ENCODE assay signal across 1 cellular context in genomic region chr17:4997302-4998026, GRCh38.
TF ChIP-seq lines count a peak whose summit lies in the region.

Gene INCA1 (minus strand): TSS chr17:4997522. CDS start chr17:4994437, 3,085 bp downstream.
Gene KIF1C (plus strand): TSS chr17:4997950. CDS start chr17:5000247, 2,297 bp downstream.

TF ChIP-seq in K562, 482 proteins besides CTCF, POLR2A, EP300 and RAD21 (continued from another document and continues in another):
- TF ChIP-seq, protein P1, sequence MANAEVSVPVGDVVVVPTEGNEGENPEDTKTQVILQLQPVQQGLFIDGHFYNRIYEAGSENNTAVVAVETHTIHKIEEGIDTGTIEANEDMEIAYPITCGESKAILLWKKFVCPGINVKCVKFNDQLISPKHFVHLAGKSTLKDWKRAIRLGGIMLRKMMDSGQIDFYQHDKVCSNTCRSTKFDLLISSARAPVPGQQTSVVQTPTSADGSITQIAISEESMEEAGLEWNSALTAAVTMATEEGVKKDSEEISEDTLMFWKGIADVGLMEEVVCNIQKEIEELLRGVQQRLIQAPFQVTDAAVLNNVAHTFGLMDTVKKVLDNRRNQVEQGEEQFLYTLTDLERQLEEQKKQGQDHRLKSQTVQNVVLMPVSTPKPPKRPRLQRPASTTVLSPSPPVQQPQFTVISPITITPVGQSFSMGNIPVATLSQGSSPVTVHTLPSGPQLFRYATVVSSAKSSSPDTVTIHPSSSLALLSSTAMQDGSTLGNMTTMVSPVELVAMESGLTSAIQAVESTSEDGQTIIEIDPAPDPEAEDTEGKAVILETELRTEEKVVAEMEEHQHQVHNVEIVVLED (CRISPR knock-in tag; IDR thresholded peaks at IDR 0.05): no peak
- TF ChIP-seq NRF1 (conservative IDR thresholded peaks at IDR 0.05 in 1 of 2, IDR thresholded peaks at IDR 0.05 in 1 of 2) (peak; percentile 77 to 81), TSC22D4 (tag; IDR thresholded peaks at IDR 0.05) (no peak), NCOA2 (IDR thresholded peaks at IDR 0.05; ENCODE audit: partially characterized antibody in 2 of 2) (no peak), MIER1 (IDR thresholded peaks at IDR 0.05; ENCODE audit: low read depth) (no peak), JUNB (CRISPR knock-in tag; conservative IDR thresholded peaks at IDR 0.05) (no peak), HDAC1 (IDR thresholded peaks at IDR 0.05) (0 out of 4 replicates have a peak, but pooled peaks of 1 of the 2 experiments have one; percentile 32), BRCA1 (IDR thresholded peaks at IDR 0.05) (no peak), BRCA1 (CRISPR knock-in tag; IDR thresholded peaks at IDR 0.05) (no peak), ETS2 (tag; IDR thresholded peaks at IDR 0.05; ENCODE audit: borderline replicate concordance, poor library complexity, severe bottlenecking) (no peak), ZBTB43 (CRISPR knock-in tag; IDR thresholded peaks at IDR 0.05) (no peak), FOXA1 (IDR thresholded peaks at IDR 0.05; ENCODE audit: borderline replicate concordance) (no peak), STAG1 (CRISPR knock-in tag; IDR thresholded peaks at IDR 0.05; ENCODE audit: borderline replicate concordance) (no peak), E2F4 (CRISPR knock-in tag; IDR thresholded peaks at IDR 0.05; ENCODE audit: low read depth) (no peak), NR2C1 (IDR thresholded peaks at IDR 0.05) (no peak), NR2C1 (tag; IDR thresholded peaks at IDR 0.05) (no peak), KDM2B (CRISPR knock-in tag; IDR thresholded peaks at IDR 0.05) (no peak), CREB1 (IDR thresholded peaks at IDR 0.05) (0 out of 2 replicates have a peak, but pooled peaks have one; percentile 8), CREB1 (CRISPR knock-in tag; IDR thresholded peaks at IDR 0.05) (peak; percentile 15; the same call in 1 of the 2 replicates), NELFE (IDR thresholded peaks at IDR 0.05; ENCODE audit: insufficient read depth, insufficient read length) (no peak), NFIC (IDR thresholded peaks at IDR 0.05) (no peak), GABPB1 (CRISPR knock-in tag; IDR thresholded peaks at IDR 0.05) (0 out of 2 replicates have a peak, but pooled peaks have one; percentile 20), CCNT2 (IDR thresholded peaks at IDR 0.05; ENCODE audit: borderline replicate concordance, extremely low read depth, insufficient read length, low read depth, low read length) (peak; percentile 44), SNAPC5 (CRISPR knock-in tag; IDR thresholded peaks at IDR 0.05) (no peak), RAD51 (IDR thresholded peaks at IDR 0.05; ENCODE audit: borderline replicate concordance, low read depth) (no peak), CBX8 (IDR thresholded peaks at IDR 0.05; ENCODE audit: borderline replicate concordance, extremely low read depth, low read depth, low read length, poor library complexity, severe bottlenecking) (no peak), ZBTB1 (CRISPR knock-in tag; IDR thresholded peaks at IDR 0.05; ENCODE audit: borderline replicate concordance, low read depth) (no peak), FOSL1 (tag; conservative IDR thresholded peaks at IDR 0.05) (no peak), RFX7 (CRISPR knock-in tag; IDR thresholded peaks at IDR 0.05) (no peak), ZNF224 (CRISPR knock-in tag; IDR thresholded peaks at IDR 0.05) (no peak), SAFB2 (IDR thresholded peaks at IDR 0.05; ENCODE audit: borderline replicate concordance, low read depth, low read length, severe bottlenecking) (no peak), THRAP3 (IDR thresholded peaks at IDR 0.05; ENCODE audit: borderline replicate concordance) (no peak), FIP1L1 (IDR thresholded peaks at IDR 0.05; ENCODE audit: low read depth, low read length, poor library complexity, severe bottlenecking) (peak; percentile 11), TOE1 (IDR thresholded peaks at IDR 0.05; ENCODE audit: borderline replicate concordance) (peak; percentile 94), TOE1 (CRISPR knock-in tag; IDR thresholded peaks at IDR 0.05; ENCODE audit: borderline replicate concordance, low read depth) (no peak), KLF1 (tag; IDR thresholded peaks at IDR 0.05) (no peak; the same call in 1 of the 2 replicates), POLR2G (IDR thresholded peaks at IDR 0.05; ENCODE audit: low read depth, low read length) (peak; percentile 85), U2AF2 (optimal IDR thresholded peaks at IDR 0.05; ENCODE audit: low read depth, low read length) (no peak), MCM3 (IDR thresholded peaks at IDR 0.05) (no peak), MCM7 (IDR thresholded peaks at IDR 0.05) (no peak), JUN (IDR thresholded peaks at IDR 0.05; ENCODE audit: borderline replicate concordance, low read depth, low read length) (no peak), JUN (CRISPR knock-in tag; IDR thresholded peaks at IDR 0.05; ENCODE audit: borderline replicate concordance) (no peak), TBP (optimal IDR thresholded peaks at IDR 0.05; ENCODE audit: low read depth, low read length) (no peak), ZNF551 (CRISPR knock-in tag; IDR thresholded peaks at IDR 0.05) (no peak), MCM5 (IDR thresholded peaks at IDR 0.05; ENCODE audit: low read depth) (no peak), ARID3A (IDR thresholded peaks at IDR 0.05; ENCODE audit: borderline replicate concordance, low read depth, low read length) (no peak), RBM34 (IDR thresholded peaks at IDR 0.05; ENCODE audit: borderline replicate concordance, insufficient read depth, low read length) (peak; percentile 40; the same call in 1 of the 2 replicates), SOX6 (IDR thresholded peaks at IDR 0.05) (0 out of 2 replicates have a peak, but pooled peaks have one; percentile 9), CXXC5 (CRISPR knock-in tag; IDR thresholded peaks at IDR 0.05) (peak; percentile 74), C11orf30 (IDR thresholded peaks at IDR 0.05; ENCODE audit: low read depth) (no peak), FOXM1 (IDR thresholded peaks at IDR 0.05; ENCODE audit: low read depth) (peak; percentile 82), FOXM1 (CRISPR knock-in tag; IDR thresholded peaks at IDR 0.05; ENCODE audit: low read depth) (no peak), GATA2 (CRISPR knock-in tag; IDR thresholded peaks at IDR 0.05) (no peak), HSF4 (CRISPR knock-in tag; IDR thresholded peaks at IDR 0.05; ENCODE audit: borderline replicate concordance) (no peak), RBFOX2 (IDR thresholded peaks at IDR 0.05; ENCODE audit: low read depth, low read length) (peak; percentile 79)
- TF ChIP-seq, protein P2, sequence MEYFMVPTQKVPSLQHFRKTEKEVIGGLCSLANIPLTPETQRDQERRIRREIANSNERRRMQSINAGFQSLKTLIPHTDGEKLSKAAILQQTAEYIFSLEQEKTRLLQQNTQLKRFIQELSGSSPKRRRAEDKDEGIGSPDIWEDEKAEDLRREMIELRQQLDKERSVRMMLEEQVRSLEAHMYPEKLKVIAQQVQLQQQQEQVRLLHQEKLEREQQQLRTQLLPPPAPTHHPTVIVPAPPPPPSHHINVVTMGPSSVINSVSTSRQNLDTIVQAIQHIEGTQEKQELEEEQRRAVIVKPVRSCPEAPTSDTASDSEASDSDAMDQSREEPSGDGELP (CRISPR knock-in tag; IDR thresholded peaks at IDR 0.05; ENCODE audit: borderline replicate concordance): peak; percentile 90
- TF ChIP-seq, protein P3, sequence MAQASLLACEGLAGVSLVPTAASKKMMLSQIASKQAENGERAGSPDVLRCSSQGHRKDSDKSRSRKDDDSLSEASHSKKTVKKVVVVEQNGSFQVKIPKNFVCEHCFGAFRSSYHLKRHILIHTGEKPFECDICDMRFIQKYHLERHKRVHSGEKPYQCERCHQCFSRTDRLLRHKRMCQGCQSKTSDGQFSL (CRISPR knock-in tag; IDR thresholded peaks at IDR 0.05): no peak
- TF ChIP-seq, protein P3 (tag; IDR thresholded peaks at IDR 0.05): no peak
- TF ChIP-seq, protein P4, sequence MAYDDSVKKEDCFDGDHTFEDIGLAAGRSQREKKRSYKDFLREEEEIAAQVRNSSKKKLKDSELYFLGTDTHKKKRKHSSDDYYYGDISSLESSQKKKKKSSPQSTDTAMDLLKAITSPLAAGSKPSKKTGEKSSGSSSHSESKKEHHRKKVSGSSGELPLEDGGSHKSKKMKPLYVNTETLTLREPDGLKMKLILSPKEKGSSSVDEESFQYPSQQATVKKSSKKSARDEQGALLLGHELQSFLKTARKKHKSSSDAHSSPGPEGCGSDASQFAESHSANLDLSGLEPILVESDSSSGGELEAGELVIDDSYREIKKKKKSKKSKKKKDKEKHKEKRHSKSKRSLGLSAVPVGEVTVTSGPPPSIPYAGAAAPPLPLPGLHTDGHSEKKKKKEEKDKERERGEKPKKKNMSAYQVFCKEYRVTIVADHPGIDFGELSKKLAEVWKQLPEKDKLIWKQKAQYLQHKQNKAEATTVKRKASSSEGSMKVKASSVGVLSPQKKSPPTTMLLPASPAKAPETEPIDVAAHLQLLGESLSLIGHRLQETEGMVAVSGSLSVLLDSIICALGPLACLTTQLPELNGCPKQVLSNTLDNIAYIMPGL (CRISPR knock-in tag; IDR thresholded peaks at IDR 0.05): no peak
- TF ChIP-seq, protein P5, sequence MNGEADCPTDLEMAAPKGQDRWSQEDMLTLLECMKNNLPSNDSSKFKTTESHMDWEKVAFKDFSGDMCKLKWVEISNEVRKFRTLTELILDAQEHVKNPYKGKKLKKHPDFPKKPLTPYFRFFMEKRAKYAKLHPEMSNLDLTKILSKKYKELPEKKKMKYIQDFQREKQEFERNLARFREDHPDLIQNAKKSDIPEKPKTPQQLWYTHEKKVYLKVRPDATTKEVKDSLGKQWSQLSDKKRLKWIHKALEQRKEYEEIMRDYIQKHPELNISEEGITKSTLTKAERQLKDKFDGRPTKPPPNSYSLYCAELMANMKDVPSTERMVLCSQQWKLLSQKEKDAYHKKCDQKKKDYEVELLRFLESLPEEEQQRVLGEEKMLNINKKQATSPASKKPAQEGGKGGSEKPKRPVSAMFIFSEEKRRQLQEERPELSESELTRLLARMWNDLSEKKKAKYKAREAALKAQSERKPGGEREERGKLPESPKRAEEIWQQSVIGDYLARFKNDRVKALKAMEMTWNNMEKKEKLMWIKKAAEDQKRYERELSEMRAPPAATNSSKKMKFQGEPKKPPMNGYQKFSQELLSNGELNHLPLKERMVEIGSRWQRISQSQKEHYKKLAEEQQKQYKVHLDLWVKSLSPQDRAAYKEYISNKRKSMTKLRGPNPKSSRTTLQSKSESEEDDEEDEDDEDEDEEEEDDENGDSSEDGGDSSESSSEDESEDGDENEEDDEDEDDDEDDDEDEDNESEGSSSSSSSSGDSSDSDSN (IDR thresholded peaks at IDR 0.05; ENCODE audit: borderline replicate concordance in 1 of 2, low read depth in 2 of 2, low read length in 2 of 2): peak in 1 of 2 experiments; percentile 57; a peak in 1 of 4 replicates
- TF ChIP-seq, protein P6, sequence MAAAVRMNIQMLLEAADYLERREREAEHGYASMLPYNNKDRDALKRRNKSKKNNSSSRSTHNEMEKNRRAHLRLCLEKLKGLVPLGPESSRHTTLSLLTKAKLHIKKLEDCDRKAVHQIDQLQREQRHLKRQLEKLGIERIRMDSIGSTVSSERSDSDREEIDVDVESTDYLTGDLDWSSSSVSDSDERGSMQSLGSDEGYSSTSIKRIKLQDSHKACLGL (CRISPR knock-in tag; IDR thresholded peaks at IDR 0.05; ENCODE audit: borderline replicate concordance, poor library complexity, severe bottlenecking): no peak
- TF ChIP-seq, protein P7, sequence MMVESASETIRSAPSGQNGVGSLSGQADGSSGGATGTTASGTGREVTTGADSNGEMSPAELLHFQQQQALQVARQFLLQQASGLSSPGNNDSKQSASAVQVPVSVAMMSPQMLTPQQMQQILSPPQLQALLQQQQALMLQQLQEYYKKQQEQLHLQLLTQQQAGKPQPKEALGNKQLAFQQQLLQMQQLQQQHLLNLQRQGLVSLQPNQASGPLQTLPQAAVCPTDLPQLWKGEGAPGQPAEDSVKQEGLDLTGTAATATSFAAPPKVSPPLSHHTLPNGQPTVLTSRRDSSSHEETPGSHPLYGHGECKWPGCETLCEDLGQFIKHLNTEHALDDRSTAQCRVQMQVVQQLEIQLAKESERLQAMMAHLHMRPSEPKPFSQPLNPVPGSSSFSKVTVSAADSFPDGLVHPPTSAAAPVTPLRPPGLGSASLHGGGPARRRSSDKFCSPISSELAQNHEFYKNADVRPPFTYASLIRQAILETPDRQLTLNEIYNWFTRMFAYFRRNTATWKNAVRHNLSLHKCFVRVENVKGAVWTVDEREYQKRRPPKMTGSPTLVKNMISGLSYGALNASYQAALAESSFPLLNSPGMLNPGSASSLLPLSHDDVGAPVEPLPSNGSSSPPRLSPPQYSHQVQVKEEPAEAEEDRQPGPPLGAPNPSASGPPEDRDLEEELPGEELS (CRISPR knock-in tag; IDR thresholded peaks at IDR 0.05; ENCODE audit: borderline replicate concordance): no peak
